Comparison of ENCODE assay signal across 3 cellular contexts in genomic region chrX:36963069-36963808, GRCh38.
TF ChIP-seq lines count a peak whose summit lies in the region.

No MANE protein-coding gene starts in this region.

TF ChIP-seq in liver, 16 proteins besides CTCF, POLR2A, EP300 and RAD21:
- TF ChIP-seq TAF1 (conservative IDR thresholded peaks at IDR 0.05) (peak; percentile 27), YY1 (IDR thresholded peaks at IDR 0.05) (peak; percentile 67), FOXA1 (IDR thresholded peaks at IDR 0.05) (no peak), HNF4G (IDR thresholded peaks at IDR 0.05) (peak; percentile 74), SP1 (IDR thresholded peaks at IDR 0.05) (peak; percentile 65), HNF4A (conservative IDR thresholded peaks at IDR 0.05) (peak; percentile 83 to 86), EGR1 (IDR thresholded peaks at IDR 0.05; ENCODE audit: low read depth in 2 of 2) (no peak), GABPA (IDR thresholded peaks at IDR 0.05 in 1 of 2, conservative IDR thresholded peaks at IDR 0.05 in 1 of 2) (peak in 1 of 2 donors; percentile 17), ZBTB33 (IDR thresholded peaks at IDR 0.05) (no peak), MAX (IDR thresholded peaks at IDR 0.05) (peak; percentile 79), REST (IDR thresholded peaks at IDR 0.05) (peak; percentile 57), RXRA (IDR thresholded peaks at IDR 0.05) (peak; percentile 63 to 72)

TF ChIP-seq in HepG2, 621 proteins besides CTCF, POLR2A, EP300 and RAD21:
- TF ChIP-seq ZSCAN29 (CRISPR knock-in tag; conservative IDR thresholded peaks at IDR 0.05) (no peak), ZNF33B (CRISPR knock-in tag; IDR thresholded peaks at IDR 0.05) (no peak), SRSF4 (IDR thresholded peaks at IDR 0.05; ENCODE audit: low read depth, low read length, poor library complexity, severe bottlenecking) (no peak), STAT5B (CRISPR knock-in tag; IDR thresholded peaks at IDR 0.05) (no peak), ESRRA (CRISPR knock-in tag; IDR thresholded peaks at IDR 0.05; ENCODE audit: low read depth) (no peak), IKZF1 (IDR thresholded peaks at IDR 0.05) (no peak), MAZ (IDR thresholded peaks at IDR 0.05; ENCODE audit: borderline replicate concordance, low read depth, low read length) (no peak), MAZ (CRISPR knock-in tag; IDR thresholded peaks at IDR 0.05; ENCODE audit: low read depth) (no peak)
- TF ChIP-seq, protein P1, sequence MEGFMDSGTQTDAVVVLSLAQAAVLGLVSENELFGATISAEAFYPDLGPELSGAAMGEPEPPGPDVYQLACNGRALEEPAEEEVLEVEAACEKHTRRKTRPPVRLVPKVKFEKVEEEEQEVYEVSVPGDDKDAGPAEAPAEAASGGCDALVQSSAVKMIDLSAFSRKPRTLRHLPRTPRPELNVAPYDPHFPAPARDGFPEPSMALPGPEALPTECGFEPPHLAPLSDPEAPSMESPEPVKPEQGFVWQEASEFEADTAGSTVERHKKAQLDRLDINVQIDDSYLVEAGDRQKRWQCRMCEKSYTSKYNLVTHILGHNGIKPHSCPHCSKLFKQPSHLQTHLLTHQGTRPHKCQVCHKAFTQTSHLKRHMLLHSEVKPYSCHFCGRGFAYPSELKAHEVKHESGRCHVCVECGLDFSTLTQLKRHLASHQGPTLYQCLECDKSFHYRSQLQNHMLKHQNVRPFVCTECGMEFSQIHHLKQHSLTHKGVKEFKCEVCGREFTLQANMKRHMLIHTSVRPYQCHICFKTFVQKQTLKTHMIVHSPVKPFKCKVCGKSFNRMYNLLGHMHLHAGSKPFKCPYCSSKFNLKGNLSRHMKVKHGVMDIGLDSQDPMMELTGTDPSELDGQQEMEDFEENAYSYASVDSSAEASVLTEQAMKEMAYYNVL (CRISPR knock-in tag; IDR thresholded peaks at IDR 0.05; ENCODE audit: borderline replicate concordance): no peak
- TF ChIP-seq, protein P2, sequence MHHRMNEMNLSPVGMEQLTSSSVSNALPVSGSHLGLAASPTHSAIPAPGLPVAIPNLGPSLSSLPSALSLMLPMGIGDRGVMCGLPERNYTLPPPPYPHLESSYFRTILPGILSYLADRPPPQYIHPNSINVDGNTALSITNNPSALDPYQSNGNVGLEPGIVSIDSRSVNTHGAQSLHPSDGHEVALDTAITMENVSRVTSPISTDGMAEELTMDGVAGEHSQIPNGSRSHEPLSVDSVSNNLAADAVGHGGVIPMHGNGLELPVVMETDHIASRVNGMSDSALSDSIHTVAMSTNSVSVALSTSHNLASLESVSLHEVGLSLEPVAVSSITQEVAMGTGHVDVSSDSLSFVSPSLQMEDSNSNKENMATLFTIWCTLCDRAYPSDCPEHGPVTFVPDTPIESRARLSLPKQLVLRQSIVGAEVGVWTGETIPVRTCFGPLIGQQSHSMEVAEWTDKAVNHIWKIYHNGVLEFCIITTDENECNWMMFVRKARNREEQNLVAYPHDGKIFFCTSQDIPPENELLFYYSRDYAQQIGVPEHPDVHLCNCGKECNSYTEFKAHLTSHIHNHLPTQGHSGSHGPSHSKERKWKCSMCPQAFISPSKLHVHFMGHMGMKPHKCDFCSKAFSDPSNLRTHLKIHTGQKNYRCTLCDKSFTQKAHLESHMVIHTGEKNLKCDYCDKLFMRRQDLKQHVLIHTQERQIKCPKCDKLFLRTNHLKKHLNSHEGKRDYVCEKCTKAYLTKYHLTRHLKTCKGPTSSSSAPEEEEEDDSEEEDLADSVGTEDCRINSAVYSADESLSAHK (CRISPR knock-in tag; IDR thresholded peaks at IDR 0.05; ENCODE audit: borderline replicate concordance): no peak

TF ChIP-seq in neural cell, 6 proteins besides CTCF, POLR2A, EP300 and RAD21:
- TF ChIP-seq EZH2 (IDR thresholded peaks at IDR 0.05; ENCODE audit: borderline replicate concordance, insufficient read depth, low read length, poor library complexity, severe bottlenecking) (no peak), SMC3 (conservative IDR thresholded peaks at IDR 0.05; ENCODE audit: poor library complexity) (no peak), MXI1 (conservative IDR thresholded peaks at IDR 0.05; ENCODE audit: poor library complexity, severe bottlenecking) (no peak), REST (IDR thresholded peaks at IDR 0.05; ENCODE audit: borderline replicate concordance) (no peak), TAF1 (IDR thresholded peaks at IDR 0.05; ENCODE audit: low read depth) (no peak), POLR2AphosphoS5 (IDR thresholded peaks at IDR 0.05) (no peak)
